In genomic region chr17:2230877-2231276, GRCh38 we compare ENCODE assay signal across 17 cellular contexts.
DNase-seq lines count a peak whose midpoint lies in the region; ATAC-seq, FAIRE-seq and TF ChIP-seq lines count a peak whose summit lies in the region.
"Had no signal": no experiment of that assay in that cellular context is flagged by ENCODE, and none has a peak within 500 bp of the region (broad histone marks: within the 10 kb centered on the region; RNA-seq: fewer than 3 reads in every experiment).

No MANE protein-coding gene starts in this region.

- peak; percentile 18 for FAIRE-seq in endothelial cell of umbilical vein (lab: Jason Lieb, UNC)
- FAIRE-seq: GM19239 had no signal

- POLR2A ChIA-PET in endothelial cell of umbilical vein (lab: Charles Lee): no interaction called here

- H3K4me1 ChIP-seq in ACC112 (ENCODE audit: control insufficient read depth, insufficient read depth, low read length, unreplicated experiment) (peaks cover 43% of the 10 kb centered on the region), endothelial cell of umbilical vein (ENCODE audit: control insufficient read depth, extremely low read depth, insufficient read depth, low read length) (peaks cover 9% of the 10 kb centered on the region), psoas muscle (peaks cover 51% of the 10 kb centered on the region), lower lobe of right lung (peaks cover 38% of the 10 kb centered on the region)
- H3K4me1 ChIP-seq: parathyroid adenoma had no signal

- no peaks in the 10 kb centered on the region for H3K9me1 ChIP-seq in endothelial cell of umbilical vein (replicated peaks; ENCODE audit: control insufficient read depth, extremely low read depth, insufficient read depth, low read length)

- BruUV-seq in endothelial cell of umbilical vein (replicated peaks; lab: Mats Ljungman, UMichigan): no TSS peak

- H2AFZ ChIP-seq in ACC112 (ENCODE audit: low read length, unreplicated experiment) (no peak overlapping the region), endothelial cell of umbilical vein (ENCODE audit: low read depth, low read length) (no peak overlapping the region)
- H2AFZ ChIP-seq: parathyroid adenoma had no signal

- 74 to 90% (median 76%) methylated on average over 6 of the region's 6 CpGs for WGBS in psoas muscle, 3 donors

- H3K27me3 ChIP-seq in ACC112 (ENCODE audit: insufficient read depth, low read length): no peaks in the 10 kb centered on the region
- H3K27me3 ChIP-seq in endothelial cell of umbilical vein (ENCODE audit: control insufficient read depth in 2 of 2, insufficient read depth in 2 of 2, low read length in 2 of 2): no peaks in the 10 kb centered on the region
- H3K27me3 ChIP-seq in psoas muscle (ENCODE audit: insufficient read depth in 3 of 3, low read length in 2 of 3): no peaks in the 10 kb centered on the region
- H3K27me3 ChIP-seq in lower lobe of right lung (ENCODE audit: low read depth): no peaks in the 10 kb centered on the region

- CTCF ChIA-PET in endothelial cell of umbilical vein (lab: Charles Lee): interaction anchor here (0.6 to 3.6 kb wide), 44 partner anchors 9 to 176 kb away, joined by 3 to 41 read pairs (median 6); partner anchors contain the start of gene HIC1

- no peak for TF ChIP-seq CTCF in endothelial cell of umbilical vein (IDR thresholded peaks at IDR 0.05; ENCODE audit: extremely low read depth in 1 of 2, insufficient read depth in 1 of 2, low read depth in 1 of 2, low read length in 2 of 2)
- no peak for TF ChIP-seq CTCF in psoas muscle (IDR thresholded peaks at IDR 0.05)
- no peak for TF ChIP-seq CTCF in lower lobe of right lung (IDR thresholded peaks at IDR 0.05)

- intact Hi-C loops in endothelial cell of umbilical vein (cut with micrococcal nuclease) (loop anchor here (1.0 to 2.0 kb wide), 2 partner anchors 58 to 166 kb away; no protein-coding TSS in a partner anchor), psoas muscle (cut with DNase I) (loop anchor here in 1 of 2 donors (5.0 kb wide), 1 partner anchor 59 kb away; no protein-coding TSS in a partner anchor), lower lobe of right lung (cut with DNase I) (no loop called here)

- H3K9me3 ChIP-seq in endothelial cell of umbilical vein (replicated peaks; ENCODE audit: control insufficient read depth, insufficient read depth, low read length) (no peaks in the 10 kb centered on the region), psoas muscle (no peaks in the 10 kb centered on the region), lower lobe of right lung (no peaks in the 10 kb centered on the region)

- no peak overlapping the region for H3K9ac ChIP-seq in endothelial cell of umbilical vein (replicated peaks; ENCODE audit: extremely low read depth, insufficient read depth, low read length)
- H3K9ac ChIP-seq: KMS-11, parathyroid adenoma had no signal

- dilution Hi-C loops in endothelial cell of umbilical vein (cut with MboI; ENCODE audit: extremely low pct_ligation_motif_present, low sequenced_read_pairs): no loop called here

- H3K4me2 ChIP-seq in endothelial cell of umbilical vein (ENCODE audit: insufficient read depth, low read length): no peak overlapping the region
- H3K4me2 ChIP-seq: KMS-11 had no signal

- DNase-seq in ELR (ENCODE audit: low read depth) (peak; percentile 14), endothelial cell of umbilical vein (ENCODE audit: low read depth, low spot score) (no peak), psoas muscle (no peak), HuH-7.5 (ENCODE audit: low spot score) (no peak), AG20443 (ENCODE audit: low spot score) (no peak), lower lobe of right lung (no peak)
- DNase-seq: EL; NCI-H187; SIG-M5; stimulated activated CD4-positive, alpha-beta T cell treated with anti-CD3 and anti-CD28 coated beads, Interleukin-4, amount 100 ng/mL, for 1 hour had no signal

- H4K20me1 ChIP-seq in endothelial cell of umbilical vein (replicated peaks; ENCODE audit: control insufficient read depth, extremely low read depth, insufficient read depth, low read length): no peaks in the 10 kb centered on the region

- ATAC-seq in psoas muscle (no peak), HG03025 (IDR thresholded peaks at IDR 0.05; ENCODE audit: low FRiP score, unreplicated experiment) (no peak), lower lobe of right lung (no peak)
- ATAC-seq: stimulated activated memory B cell treated with anti-CD40 and anti-IgM and Interleukin-4, amounts not matched to agents 10 μg/mL and 1 μg/mL and 100 μg/mL, for 72 hours had no signal

- H3K4me3 ChIP-seq in ACC112 (ENCODE audit: low read depth, low read length) (no peak overlapping the region), endothelial cell of umbilical vein (replicated peaks in 1 of 3; ENCODE audit: insufficient read depth in 1 of 3, low read depth in 1 of 3, low read length in 3 of 3) (no peak overlapping the region), psoas muscle (no peak overlapping the region), lower lobe of right lung (no peak overlapping the region)

- no peaks in the 10 kb centered on the region for H3K36me3 ChIP-seq in ACC112 (ENCODE audit: insufficient read depth, low read length)
- H3K36me3 ChIP-seq in endothelial cell of umbilical vein (ENCODE audit: control insufficient read depth in 2 of 2, extremely low read depth in 1 of 2, insufficient read depth in 2 of 2, low read length in 2 of 2): no peaks in the 10 kb centered on the region
- peaks cover 0 to 17% of the 10 kb centered on the region in 2 donors for H3K36me3 ChIP-seq in psoas muscle (ENCODE audit: insufficient read depth in 1 of 2, low read depth in 1 of 2)
- H3K36me3 ChIP-seq in lower lobe of right lung: peaks cover 16% of the 10 kb centered on the region

- no peak for TF ChIP-seq POLR2A in endothelial cell of umbilical vein (IDR thresholded peaks at IDR 0.05; ENCODE audit: low read depth, low read length)

- H3K79me2 ChIP-seq in ACC112 (ENCODE audit: control insufficient read depth, insufficient read depth, low read length, unreplicated experiment) (peaks cover 3% of the 10 kb centered on the region), endothelial cell of umbilical vein (ENCODE audit: control insufficient read depth, insufficient read depth, low read length) (no peaks in the 10 kb centered on the region)

- H3K27ac ChIP-seq in ACC112 (ENCODE audit: low read depth, low read length) (peak overlapping the region; percentile 94; the same call in 1 of the 2 replicates), endothelial cell of umbilical vein (ENCODE audit: insufficient read depth, low read depth, low read length) (no peak overlapping the region), psoas muscle (peak overlapping the region; percentile 38), lower lobe of right lung (no peak overlapping the region)
- H3K27ac ChIP-seq: C4-2B, KMS-11, parathyroid adenoma had no signal

TF ChIP-seq in endothelial cell of umbilical vein, 7 proteins besides CTCF, POLR2A, EP300 and RAD21:
- no peak for TF ChIP-seq MAX (IDR thresholded peaks at IDR 0.05; ENCODE audit: insufficient read depth, insufficient read length)
- TF ChIP-seq POLR2AphosphoS5 (IDR thresholded peaks at IDR 0.05; ENCODE audit: insufficient read depth, low read depth, low read length): no peak
- TF ChIP-seq FOS (IDR thresholded peaks at IDR 0.05; ENCODE audit: borderline replicate concordance, insufficient read depth, low read length): no peak
- no peak for TF ChIP-seq EZH2 (IDR thresholded peaks at IDR 0.05; ENCODE audit: borderline replicate concordance, low read depth, low read length, severe bottlenecking)
- TF ChIP-seq MYC (IDR thresholded peaks at IDR 0.05; ENCODE audit: low read depth, low read length): no peak
- no peak for TF ChIP-seq JUN (IDR thresholded peaks at IDR 0.05; ENCODE audit: borderline replicate concordance, insufficient read depth, insufficient read length, low read depth)
- TF ChIP-seq GATA2 (IDR thresholded peaks at IDR 0.05; ENCODE audit: insufficient read depth, insufficient read length, low read depth, low read length): no peak

Comparison
In these comparisons a context has a peak if more than half of its experiments do, and no peak if none do; other contexts are left out.
1. H3K27ac ChIP-seq: peak in ACC112 (single experiment) and psoas muscle (single experiment); none in endothelial cell of umbilical vein (single experiment) and lower lobe of right lung (single experiment).